3 cellular contexts compared by ENCODE assay signal in the genomic region with DNA sequence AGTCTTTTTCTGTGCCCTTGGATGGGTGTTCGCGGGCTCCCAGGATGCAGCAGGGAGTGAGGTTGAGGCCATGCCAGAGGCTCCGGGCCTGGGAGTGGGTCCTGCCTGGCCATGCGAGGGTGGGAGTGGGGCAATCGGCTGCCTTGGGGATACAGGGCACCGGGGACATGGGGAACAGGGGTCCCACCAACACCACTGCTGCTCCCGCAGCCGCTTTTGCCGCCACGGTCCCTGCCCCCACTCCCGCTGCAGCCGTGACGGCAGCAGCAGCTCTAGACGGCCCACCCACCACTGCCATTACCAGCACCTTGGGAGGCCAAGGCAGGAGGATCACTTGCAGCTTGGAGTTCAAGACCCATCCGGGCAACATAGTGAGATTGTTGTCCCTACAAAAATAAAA.
TF ChIP-seq lines count a peak whose summit lies in the region.

No MANE protein-coding gene starts in this region.

TF ChIP-seq in A549, 52 proteins besides CTCF, POLR2A, EP300 and RAD21:
- no peak for TF ChIP-seq HOXA7 (CRISPR knock-in tag; IDR thresholded peaks at IDR 0.05)
- no peak for TF ChIP-seq CHD2 (IDR thresholded peaks at IDR 0.05; ENCODE audit: low read length, partially characterized antibody)
- no peak for TF ChIP-seq CEBPB (IDR thresholded peaks at IDR 0.05)
- TF ChIP-seq, protein P1, sequence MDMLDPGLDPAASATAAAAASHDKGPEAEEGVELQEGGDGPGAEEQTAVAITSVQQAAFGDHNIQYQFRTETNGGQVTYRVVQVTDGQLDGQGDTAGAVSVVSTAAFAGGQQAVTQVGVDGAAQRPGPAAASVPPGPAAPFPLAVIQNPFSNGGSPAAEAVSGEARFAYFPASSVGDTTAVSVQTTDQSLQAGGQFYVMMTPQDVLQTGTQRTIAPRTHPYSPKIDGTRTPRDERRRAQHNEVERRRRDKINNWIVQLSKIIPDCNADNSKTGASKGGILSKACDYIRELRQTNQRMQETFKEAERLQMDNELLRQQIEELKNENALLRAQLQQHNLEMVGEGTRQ (IDR thresholded peaks at IDR 0.05) = no peak
- TF ChIP-seq GATA3 (IDR thresholded peaks at IDR 0.05; ENCODE audit: borderline replicate concordance) = no peak
- TF ChIP-seq ZFP36 (IDR thresholded peaks at IDR 0.05; ENCODE audit: borderline replicate concordance, partially characterized antibody) = no peak
- TF ChIP-seq SREBF2 (IDR thresholded peaks at IDR 0.05) = no peak
- TF ChIP-seq NFE2L2 (conservative IDR thresholded peaks at IDR 0.05; ENCODE audit: low read length) = no peak
- no peak for TF ChIP-seq RARB (CRISPR knock-in tag; IDR thresholded peaks at IDR 0.05)
- TF ChIP-seq HOXB13 (CRISPR knock-in tag; IDR thresholded peaks at IDR 0.05; ENCODE audit: low read depth) = no peak

TF ChIP-seq in IMR-90, 13 proteins besides CTCF, POLR2A, EP300 and RAD21:
- TF ChIP-seq MXI1 (IDR thresholded peaks at IDR 0.05; ENCODE audit: borderline replicate concordance, low read depth, low read length) (no peak), SMC3 (IDR thresholded peaks at IDR 0.05; ENCODE audit: low read depth, low read length) (no peak), MAZ (IDR thresholded peaks at IDR 0.05; ENCODE audit: borderline replicate concordance, low read depth, low read length) (no peak), RFX5 (IDR thresholded peaks at IDR 0.05; ENCODE audit: low read depth, low read length) (no peak), FOS (IDR thresholded peaks at IDR 0.05; ENCODE audit: low read depth, low read length) (no peak), MAFK (IDR thresholded peaks at IDR 0.05; ENCODE audit: low read depth, low read length) (no peak), BHLHE40 (IDR thresholded peaks at IDR 0.05; ENCODE audit: low read depth, low read length) (no peak), CHD1 (IDR thresholded peaks at IDR 0.05; ENCODE audit: low read depth, low read length) (no peak), RCOR1 (IDR thresholded peaks at IDR 0.05; ENCODE audit: insufficient replicate concordance, low read length) (no peak), NFE2L2 (IDR thresholded peaks at IDR 0.05; ENCODE audit: low read depth, low read length) (no peak), CEBPB (IDR thresholded peaks at IDR 0.05; ENCODE audit: low read depth, low read length) (no peak)
- TF ChIP-seq, protein P1 (IDR thresholded peaks at IDR 0.05; ENCODE audit: low read depth, low read length) = no peak
- TF ChIP-seq, protein P2, sequence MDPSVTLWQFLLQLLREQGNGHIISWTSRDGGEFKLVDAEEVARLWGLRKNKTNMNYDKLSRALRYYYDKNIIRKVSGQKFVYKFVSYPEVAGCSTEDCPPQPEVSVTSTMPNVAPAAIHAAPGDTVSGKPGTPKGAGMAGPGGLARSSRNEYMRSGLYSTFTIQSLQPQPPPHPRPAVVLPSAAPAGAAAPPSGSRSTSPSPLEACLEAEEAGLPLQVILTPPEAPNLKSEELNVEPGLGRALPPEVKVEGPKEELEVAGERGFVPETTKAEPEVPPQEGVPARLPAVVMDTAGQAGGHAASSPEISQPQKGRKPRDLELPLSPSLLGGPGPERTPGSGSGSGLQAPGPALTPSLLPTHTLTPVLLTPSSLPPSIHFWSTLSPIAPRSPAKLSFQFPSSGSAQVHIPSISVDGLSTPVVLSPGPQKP (IDR thresholded peaks at IDR 0.05; ENCODE audit: borderline replicate concordance, low read depth, low read length) = no peak

TF ChIP-seq in H1, 55 proteins besides CTCF, POLR2A, EP300 and RAD21:
- TF ChIP-seq EGR1 (IDR thresholded peaks at IDR 0.05; ENCODE audit: borderline replicate concordance, low read depth, low read length) (no peak), TBP (IDR thresholded peaks at IDR 0.05; ENCODE audit: low read depth, low read length) (no peak), SIN3A (conservative IDR thresholded peaks at IDR 0.05 in 1 of 2, IDR thresholded peaks at IDR 0.05 in 1 of 2; ENCODE audit: low read depth in 1 of 2, low read length in 2 of 2) (no peak), SP2 (IDR thresholded peaks at IDR 0.05; ENCODE audit: low read length) (no peak), TCF12 (IDR thresholded peaks at IDR 0.05; ENCODE audit: low read depth, low read length) (no peak), BCL11A (IDR thresholded peaks at IDR 0.05; ENCODE audit: low read depth in 2 of 2, low read length in 2 of 2) (no peak), SAP30 (IDR thresholded peaks at IDR 0.05; ENCODE audit: insufficient read depth, insufficient replicate concordance, low read length) (no peak), SIRT6 (IDR thresholded peaks at IDR 0.05; ENCODE audit: low read length) (no peak), TEAD4 (IDR thresholded peaks at IDR 0.05; ENCODE audit: low read depth, low read length) (no peak), PHF8 (conservative IDR thresholded peaks at IDR 0.05; ENCODE audit: low read depth, low read length) (no peak), HDAC2 (IDR thresholded peaks at IDR 0.05; ENCODE audit: borderline replicate concordance in 1 of 2, low read depth in 2 of 2, low read length in 2 of 2) (no peak), ZNF274 (IDR thresholded peaks at IDR 0.05; ENCODE audit: borderline replicate concordance, extremely low read depth, low read length) (no peak), TAF7 (optimal IDR thresholded peaks at IDR 0.05; ENCODE audit: borderline replicate concordance, low read depth, low read length) (no peak), SRF (IDR thresholded peaks at IDR 0.05; ENCODE audit: low read depth, low read length) (no peak), TAF1 (IDR thresholded peaks at IDR 0.05; ENCODE audit: low read depth, low read length) (no peak), NANOG (IDR thresholded peaks at IDR 0.05; ENCODE audit: insufficient read depth, low read depth, low read length, poor library complexity, severe bottlenecking) (no peak), FOSL1 (IDR thresholded peaks at IDR 0.05; ENCODE audit: insufficient read depth, low read depth, low read length) (no peak)
- TF ChIP-seq, protein P3, sequence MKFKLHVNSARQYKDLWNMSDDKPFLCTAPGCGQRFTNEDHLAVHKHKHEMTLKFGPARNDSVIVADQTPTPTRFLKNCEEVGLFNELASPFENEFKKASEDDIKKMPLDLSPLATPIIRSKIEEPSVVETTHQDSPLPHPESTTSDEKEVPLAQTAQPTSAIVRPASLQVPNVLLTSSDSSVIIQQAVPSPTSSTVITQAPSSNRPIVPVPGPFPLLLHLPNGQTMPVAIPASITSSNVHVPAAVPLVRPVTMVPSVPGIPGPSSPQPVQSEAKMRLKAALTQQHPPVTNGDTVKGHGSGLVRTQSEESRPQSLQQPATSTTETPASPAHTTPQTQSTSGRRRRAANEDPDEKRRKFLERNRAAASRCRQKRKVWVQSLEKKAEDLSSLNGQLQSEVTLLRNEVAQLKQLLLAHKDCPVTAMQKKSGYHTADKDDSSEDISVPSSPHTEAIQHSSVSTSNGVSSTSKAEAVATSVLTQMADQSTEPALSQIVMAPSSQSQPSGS (IDR thresholded peaks at IDR 0.05; ENCODE audit: low read length) = no peak
- TF ChIP-seq, protein P4, sequence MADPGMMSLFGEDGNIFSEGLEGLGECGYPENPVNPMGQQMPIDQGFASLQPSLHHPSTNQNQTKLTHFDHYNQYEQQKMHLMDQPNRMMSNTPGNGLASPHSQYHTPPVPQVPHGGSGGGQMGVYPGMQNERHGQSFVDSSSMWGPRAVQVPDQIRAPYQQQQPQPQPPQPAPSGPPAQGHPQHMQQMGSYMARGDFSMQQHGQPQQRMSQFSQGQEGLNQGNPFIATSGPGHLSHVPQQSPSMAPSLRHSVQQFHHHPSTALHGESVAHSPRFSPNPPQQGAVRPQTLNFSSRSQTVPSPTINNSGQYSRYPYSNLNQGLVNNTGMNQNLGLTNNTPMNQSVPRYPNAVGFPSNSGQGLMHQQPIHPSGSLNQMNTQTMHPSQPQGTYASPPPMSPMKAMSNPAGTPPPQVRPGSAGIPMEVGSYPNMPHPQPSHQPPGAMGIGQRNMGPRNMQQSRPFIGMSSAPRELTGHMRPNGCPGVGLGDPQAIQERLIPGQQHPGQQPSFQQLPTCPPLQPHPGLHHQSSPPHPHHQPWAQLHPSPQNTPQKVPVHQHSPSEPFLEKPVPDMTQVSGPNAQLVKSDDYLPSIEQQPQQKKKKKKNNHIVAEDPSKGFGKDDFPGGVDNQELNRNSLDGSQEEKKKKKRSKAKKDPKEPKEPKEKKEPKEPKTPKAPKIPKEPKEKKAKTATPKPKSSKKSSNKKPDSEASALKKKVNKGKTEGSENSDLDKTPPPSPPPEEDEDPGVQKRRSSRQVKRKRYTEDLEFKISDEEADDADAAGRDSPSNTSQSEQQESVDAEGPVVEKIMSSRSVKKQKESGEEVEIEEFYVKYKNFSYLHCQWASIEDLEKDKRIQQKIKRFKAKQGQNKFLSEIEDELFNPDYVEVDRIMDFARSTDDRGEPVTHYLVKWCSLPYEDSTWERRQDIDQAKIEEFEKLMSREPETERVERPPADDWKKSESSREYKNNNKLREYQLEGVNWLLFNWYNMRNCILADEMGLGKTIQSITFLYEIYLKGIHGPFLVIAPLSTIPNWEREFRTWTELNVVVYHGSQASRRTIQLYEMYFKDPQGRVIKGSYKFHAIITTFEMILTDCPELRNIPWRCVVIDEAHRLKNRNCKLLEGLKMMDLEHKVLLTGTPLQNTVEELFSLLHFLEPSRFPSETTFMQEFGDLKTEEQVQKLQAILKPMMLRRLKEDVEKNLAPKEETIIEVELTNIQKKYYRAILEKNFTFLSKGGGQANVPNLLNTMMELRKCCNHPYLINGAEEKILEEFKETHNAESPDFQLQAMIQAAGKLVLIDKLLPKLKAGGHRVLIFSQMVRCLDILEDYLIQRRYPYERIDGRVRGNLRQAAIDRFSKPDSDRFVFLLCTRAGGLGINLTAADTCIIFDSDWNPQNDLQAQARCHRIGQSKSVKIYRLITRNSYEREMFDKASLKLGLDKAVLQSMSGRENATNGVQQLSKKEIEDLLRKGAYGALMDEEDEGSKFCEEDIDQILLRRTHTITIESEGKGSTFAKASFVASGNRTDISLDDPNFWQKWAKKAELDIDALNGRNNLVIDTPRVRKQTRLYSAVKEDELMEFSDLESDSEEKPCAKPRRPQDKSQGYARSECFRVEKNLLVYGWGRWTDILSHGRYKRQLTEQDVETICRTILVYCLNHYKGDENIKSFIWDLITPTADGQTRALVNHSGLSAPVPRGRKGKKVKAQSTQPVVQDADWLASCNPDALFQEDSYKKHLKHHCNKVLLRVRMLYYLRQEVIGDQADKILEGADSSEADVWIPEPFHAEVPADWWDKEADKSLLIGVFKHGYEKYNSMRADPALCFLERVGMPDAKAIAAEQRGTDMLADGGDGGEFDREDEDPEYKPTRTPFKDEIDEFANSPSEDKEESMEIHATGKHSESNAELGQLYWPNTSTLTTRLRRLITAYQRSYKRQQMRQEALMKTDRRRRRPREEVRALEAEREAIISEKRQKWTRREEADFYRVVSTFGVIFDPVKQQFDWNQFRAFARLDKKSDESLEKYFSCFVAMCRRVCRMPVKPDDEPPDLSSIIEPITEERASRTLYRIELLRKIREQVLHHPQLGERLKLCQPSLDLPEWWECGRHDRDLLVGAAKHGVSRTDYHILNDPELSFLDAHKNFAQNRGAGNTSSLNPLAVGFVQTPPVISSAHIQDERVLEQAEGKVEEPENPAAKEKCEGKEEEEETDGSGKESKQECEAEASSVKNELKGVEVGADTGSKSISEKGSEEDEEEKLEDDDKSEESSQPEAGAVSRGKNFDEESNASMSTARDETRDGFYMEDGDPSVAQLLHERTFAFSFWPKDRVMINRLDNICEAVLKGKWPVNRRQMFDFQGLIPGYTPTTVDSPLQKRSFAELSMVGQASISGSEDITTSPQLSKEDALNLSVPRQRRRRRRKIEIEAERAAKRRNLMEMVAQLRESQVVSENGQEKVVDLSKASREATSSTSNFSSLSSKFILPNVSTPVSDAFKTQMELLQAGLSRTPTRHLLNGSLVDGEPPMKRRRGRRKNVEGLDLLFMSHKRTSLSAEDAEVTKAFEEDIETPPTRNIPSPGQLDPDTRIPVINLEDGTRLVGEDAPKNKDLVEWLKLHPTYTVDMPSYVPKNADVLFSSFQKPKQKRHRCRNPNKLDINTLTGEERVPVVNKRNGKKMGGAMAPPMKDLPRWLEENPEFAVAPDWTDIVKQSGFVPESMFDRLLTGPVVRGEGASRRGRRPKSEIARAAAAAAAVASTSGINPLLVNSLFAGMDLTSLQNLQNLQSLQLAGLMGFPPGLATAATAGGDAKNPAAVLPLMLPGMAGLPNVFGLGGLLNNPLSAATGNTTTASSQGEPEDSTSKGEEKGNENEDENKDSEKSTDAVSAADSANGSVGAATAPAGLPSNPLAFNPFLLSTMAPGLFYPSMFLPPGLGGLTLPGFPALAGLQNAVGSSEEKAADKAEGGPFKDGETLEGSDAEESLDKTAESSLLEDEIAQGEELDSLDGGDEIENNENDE (IDR thresholded peaks at IDR 0.05; ENCODE audit: insufficient replicate concordance, low read length) = no peak
- TF ChIP-seq, protein P1 (IDR thresholded peaks at IDR 0.05; ENCODE audit: low read length) = no peak
